ENCODE assay signal across 25 cellular contexts in the genomic region with DNA sequence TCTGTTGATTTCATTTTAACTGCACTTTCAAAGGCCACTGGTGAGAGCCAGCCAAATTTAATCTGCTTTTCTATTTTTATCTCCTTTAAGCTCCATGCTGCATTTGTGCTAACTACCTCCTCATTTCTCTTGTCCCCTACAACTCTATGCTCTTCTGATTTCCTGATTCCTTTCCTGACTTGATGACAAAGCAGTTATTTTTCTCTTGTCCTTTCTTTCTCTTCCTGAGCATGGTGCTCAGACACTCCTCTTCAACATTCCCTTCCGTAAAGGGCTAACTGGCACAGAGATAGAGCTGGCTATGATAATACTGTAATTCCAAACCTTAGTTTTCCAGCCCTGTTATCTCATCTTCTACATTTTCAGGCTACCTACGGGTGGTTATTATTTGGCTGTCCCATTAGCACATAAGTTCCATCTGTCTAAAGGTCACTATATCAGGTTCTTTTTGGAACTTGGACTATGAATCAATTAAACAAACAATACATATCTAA.
"Had no signal": no experiment of that assay in that cellular context is flagged by ENCODE, and none has a peak within 500 bp of the region (broad histone marks: within the 10 kb centered on the region; RNA-seq: fewer than 3 reads in every experiment).

No MANE protein-coding gene starts in this region.

- H3K4me1 ChIP-seq: colonic mucosa, left lung, neural progenitor cell, suprapubic skin, transverse colon, vagina had no signal

- ATAC-seq: activated CD8-positive, alpha-beta T cell treated with anti-CD3 and anti-CD28 coated beads for 36 hours; activated naive CD8-positive, alpha-beta T cell treated with anti-CD3 and anti-CD28 coated beads, Interleukin-2, amount 50 U/mL, for 24 hours; left lung; mucosa of descending colon; stimulated activated naive CD8-positive, alpha-beta T cell treated with anti-CD3 and anti-CD28 coated beads, Interleukin-15, amount 100 ng/mL, for 72 hours had no signal

- H3K27me3 ChIP-seq: colonic mucosa, left lung, neural progenitor cell, suprapubic skin, transverse colon, vagina had no signal

- H3K9me3 ChIP-seq: colonic mucosa, left lung, mucosa of descending colon, suprapubic skin, transverse colon, vagina had no signal

- DNase-seq: activated CD4-positive, alpha-beta T cell treated with anti-CD3 and anti-CD28 coated beads, Interleukin-2, amount 10 ng/mL, durations not matched to agents 24 days and 14 days; activated CD8-positive, alpha-beta T cell treated with anti-CD3 and anti-CD28 coated beads for 36 hours; activated naive CD4-positive, alpha-beta T cell treated with anti-CD3 and anti-CD28 coated beads for 36 hours; activated naive CD8-positive, alpha-beta T cell treated with anti-CD3 and anti-CD28 coated beads, Interleukin-2, amount 50 U/mL, for 24 hours; activated T-cell treated with anti-CD3 and anti-CD28 coated beads, Interleukin-2, amount 50 U/mL, for 24 hours; anterior cingulate cortex; central memory CD4-positive, alpha-beta T cell; colonic mucosa; endodermal cell; foreskin fibroblast; glutamatergic neuron; left lung; mucosa of descending colon; naive B cell; stimulated activated naive CD8-positive, alpha-beta T cell treated with anti-CD3 and anti-CD28 coated beads, Interleukin-15, amount 100 ng/mL, for 72 hours; T-helper 1 cell; T-helper 9 cell; transverse colon had no signal

- H3K27ac Mint-ChIP-seq: activated CD4-positive, alpha-beta T cell treated with anti-CD3 and anti-CD28 coated beads, Interleukin-2, amount 10 ng/mL, durations not matched to agents 24 days and 14 days; activated CD8-positive, alpha-beta T cell treated with anti-CD3 and anti-CD28 coated beads for 36 hours; activated naive CD4-positive, alpha-beta T cell treated with anti-CD3 and anti-CD28 coated beads for 36 hours; activated naive CD8-positive, alpha-beta T cell treated with anti-CD3 and anti-CD28 coated beads, Interleukin-2, amount 50 U/mL, for 24 hours; activated T-cell treated with anti-CD3 and anti-CD28 coated beads, Interleukin-2, amount 50 U/mL, for 24 hours; activated T-helper 2 cell treated with anti-CD3 and anti-CD28 coated beads, Interferon-gamma antibody, Interleukin-2, Interleukin-4, amounts not matched to agents 10 μg/mL and 5 μg/mL and 100 μg/mL, durations not matched to agents 14 hours and 24 hours and 36 hours; endodermal cell; memory B cell; naive B cell; neural progenitor cell; stimulated activated naive CD8-positive, alpha-beta T cell treated with anti-CD3 and anti-CD28 coated beads, Interleukin-15, amount 100 ng/mL, for 72 hours had no signal

- H3K36me3 ChIP-seq: colonic mucosa, neural progenitor cell, transverse colon had no signal

- H3K36me3 Mint-ChIP-seq: brain, neural progenitor cell had no signal

- H3K4me1 Mint-ChIP-seq: activated CD4-positive, alpha-beta T cell treated with anti-CD3 and anti-CD28 coated beads, Interleukin-2, amount 10 ng/mL, durations not matched to agents 24 days and 14 days; activated naive CD8-positive, alpha-beta T cell treated with anti-CD3 and anti-CD28 coated beads, Interleukin-2, amount 50 U/mL, for 24 hours; brain; endodermal cell; memory B cell; naive B cell; neural progenitor cell; stimulated activated naive CD8-positive, alpha-beta T cell treated with anti-CD3 and anti-CD28 coated beads, Interleukin-15, amount 100 ng/mL, for 72 hours had no signal

- H3K27ac ChIP-seq: colonic mucosa, epithelial cell of prostate, left lung, neural progenitor cell, suprapubic skin, transverse colon, vagina had no signal

- H3K9me3 Mint-ChIP-seq: activated CD4-positive, alpha-beta T cell treated with anti-CD3 and anti-CD28 coated beads, Interleukin-2, amount 10 ng/mL, durations not matched to agents 24 days and 14 days; activated CD8-positive, alpha-beta T cell treated with anti-CD3 and anti-CD28 coated beads for 36 hours; activated naive CD4-positive, alpha-beta T cell treated with anti-CD3 and anti-CD28 coated beads for 36 hours; activated naive CD8-positive, alpha-beta T cell treated with anti-CD3 and anti-CD28 coated beads, Interleukin-2, amount 50 U/mL, for 24 hours; activated T-cell treated with anti-CD3 and anti-CD28 coated beads, Interleukin-2, amount 50 U/mL, for 24 hours; activated T-helper 2 cell treated with anti-CD3 and anti-CD28 coated beads, Interferon-gamma antibody, Interleukin-2, Interleukin-4, amounts not matched to agents 10 μg/mL and 5 μg/mL and 100 μg/mL, durations not matched to agents 14 hours and 24 hours and 36 hours; brain; endodermal cell; neural progenitor cell; stimulated activated naive CD8-positive, alpha-beta T cell treated with anti-CD3 and anti-CD28 coated beads, Interleukin-15, amount 100 ng/mL, for 72 hours had no signal

- H3K4me3 Mint-ChIP-seq: activated CD4-positive, alpha-beta T cell treated with anti-CD3 and anti-CD28 coated beads, Interleukin-2, amount 10 ng/mL, durations not matched to agents 24 days and 14 days; activated CD8-positive, alpha-beta T cell treated with anti-CD3 and anti-CD28 coated beads for 36 hours; activated naive CD4-positive, alpha-beta T cell treated with anti-CD3 and anti-CD28 coated beads for 36 hours; activated naive CD8-positive, alpha-beta T cell treated with anti-CD3 and anti-CD28 coated beads, Interleukin-2, amount 50 U/mL, for 24 hours; activated T-cell treated with anti-CD3 and anti-CD28 coated beads, Interleukin-2, amount 50 U/mL, for 24 hours; endodermal cell; memory B cell; naive B cell; neural progenitor cell; stimulated activated naive CD8-positive, alpha-beta T cell treated with anti-CD3 and anti-CD28 coated beads, Interleukin-15, amount 100 ng/mL, for 72 hours had no signal

- H3K4me3 ChIP-seq: colonic mucosa, left lung, mucosa of descending colon, neural progenitor cell, suprapubic skin, transverse colon, vagina had no signal

- H3K27me3 Mint-ChIP-seq: activated CD8-positive, alpha-beta T cell treated with anti-CD3 and anti-CD28 coated beads for 36 hours; stimulated activated naive CD8-positive, alpha-beta T cell treated with anti-CD3 and anti-CD28 coated beads, Interleukin-15, amount 100 ng/mL, for 72 hours had no signal

- H3K9ac ChIP-seq: neural progenitor cell had no signal
